Comparison of ENCODE assay signal across 25 cellular contexts in genomic region chr6:102832021-102832420, GRCh38.
DNase-seq lines count a peak whose midpoint lies in the region; ATAC-seq, FAIRE-seq and TF ChIP-seq lines count a peak whose summit lies in the region.
"Had no signal": no experiment of that assay in that cellular context is flagged by ENCODE, and none has a peak within 500 bp of the region (broad histone marks: within the 10 kb centered on the region; RNA-seq: fewer than 3 reads in every experiment).

No MANE protein-coding gene starts in this region.

- H2BK120ac ChIP-seq in IMR-90 (ENCODE audit: low read depth, low read length): no peak overlapping the region
- no peak overlapping the region for H2BK120ac ChIP-seq in H1 (replicated peaks; ENCODE audit: low read depth, low read length)

- no peak overlapping the region for H3K27ac Mint-ChIP-seq in neural progenitor cell
- H3K27ac Mint-ChIP-seq in activated CD4-positive, alpha-beta memory T cell treated with anti-CD3 and anti-CD28 coated beads for 36 hours: no peak overlapping the region
- H3K27ac Mint-ChIP-seq: B cell; CD14-positive monocyte; CD4-positive, alpha-beta memory T cell; CD4-positive, CD25-positive, alpha-beta regulatory T cell; CD8-positive, alpha-beta memory T cell had no signal

- FAIRE-seq in A549 (lab: Jason Lieb, UNC) (no peak), H1 (lab: Jason Lieb, UNC) (no peak)
- FAIRE-seq: GM12878, GM12892, GM18507 had no signal

- no TSS peak for BruUV-seq in IMR-90 (replicated peaks; lab: Mats Ljungman, UMichigan)

- H3K4me3 ChIP-seq in A549 (no peak overlapping the region), IMR-90 (ENCODE audit: insufficient read depth, low read depth, low read length) (no peak overlapping the region), H1 (ENCODE audit: extremely low read depth in 1 of 4, insufficient read depth in 2 of 4, low read depth in 3 of 4, low read length in 4 of 4) (no peak overlapping the region), neural progenitor cell (no peak overlapping the region)
- H3K4me3 ChIP-seq: BLaER1, GM12878 had no signal

- H2BK20ac ChIP-seq in IMR-90 (ENCODE audit: low read depth, low read length) (no peak overlapping the region), H1 (ENCODE audit: low read length) (no peak overlapping the region)

- H2BK5ac ChIP-seq in IMR-90 (ENCODE audit: low read depth, low read length, poor library complexity, severe bottlenecking) (no peak overlapping the region), H1 (ENCODE audit: low read depth, low read length) (no peak overlapping the region)

- H2AFZ ChIP-seq in IMR-90 (replicated peaks; ENCODE audit: low read length, poor library complexity): no peak overlapping the region
- no peak overlapping the region for H2AFZ ChIP-seq in H1 (ENCODE audit: low read length)
- no peak overlapping the region for H2AFZ ChIP-seq in neural progenitor cell (replicated peaks)

- H3K36me3 Mint-ChIP-seq in neural progenitor cell: no peaks in the 10 kb centered on the region
- H3K36me3 Mint-ChIP-seq in activated CD4-positive, alpha-beta memory T cell treated with anti-CD3 and anti-CD28 coated beads for 36 hours: no peaks in the 10 kb centered on the region
- H3K36me3 Mint-ChIP-seq: CD14-positive monocyte; CD4-positive, alpha-beta memory T cell; CD4-positive, CD25-positive, alpha-beta regulatory T cell; CD8-positive, alpha-beta memory T cell had no signal

- H3K9me3 ChIP-seq in A549 (no peaks in the 10 kb centered on the region), IMR-90 (ENCODE audit: control insufficient read depth, insufficient read depth, low read length) (no peaks in the 10 kb centered on the region), H1 (ENCODE audit: insufficient read depth in 2 of 2, low read depth in 1 of 2, low read length in 1 of 2) (no peaks in the 10 kb centered on the region), neural progenitor cell (ENCODE audit: low read depth) (no peaks in the 10 kb centered on the region)
- H3K9me3 ChIP-seq: BLaER1 had no signal

- no peak overlapping the region for H2BK12ac ChIP-seq in H1 (ENCODE audit: low read depth, low read length)

- no peak overlapping the region for H2AK9ac ChIP-seq in IMR-90 (replicated peaks; ENCODE audit: low read depth, low read length, poor library complexity)

- H2BK15ac ChIP-seq in IMR-90 (ENCODE audit: low read depth, low read length) (no peak overlapping the region), H1 (ENCODE audit: low read length) (no peak overlapping the region)

- H4K20me1 ChIP-seq in IMR-90 (ENCODE audit: insufficient read depth, low read length) (no peaks in the 10 kb centered on the region), H1 (replicated peaks in 1 of 2; ENCODE audit: control insufficient read depth in 1 of 2, insufficient read depth in 2 of 2, low read length in 2 of 2) (no peaks in the 10 kb centered on the region), neural progenitor cell (ENCODE audit: low read depth) (no peaks in the 10 kb centered on the region)
- H4K20me1 ChIP-seq: BLaER1 had no signal

- H3K23ac ChIP-seq in IMR-90 (ENCODE audit: low read depth, low read length) (no peak overlapping the region), H1 (ENCODE audit: insufficient read length) (no peak overlapping the region)

- dilution Hi-C loops in IMR-90 (cut with HindIII; ENCODE audit: low sequenced_read_pairs, unreplicated experiment): no loop called here

- TF ChIP-seq CTCF in A549 (IDR thresholded peaks at IDR 0.05): no peak
- no peak for TF ChIP-seq CTCF in IMR-90 (conservative IDR thresholded peaks at IDR 0.05; ENCODE audit: low read depth, low read length)
- TF ChIP-seq CTCF in H1 (IDR thresholded peaks at IDR 0.05; ENCODE audit: control extremely low read depth in 1 of 3, insufficient read depth in 1 of 3, low read depth in 1 of 3, low read length in 3 of 3): no peak
- TF ChIP-seq CTCF in neural progenitor cell (IDR thresholded peaks at IDR 0.05): no peak

- POLR2A ChIA-PET in A549 (lab: Yijun Ruan, JAX): no interaction called here
- POLR2A ChIA-PET in IMR-90 (lab: Charles Lee; ENCODE audit: unreplicated experiment): no interaction called here
- POLR2A ChIA-PET in H1 (lab: Charles Lee; ENCODE audit: partially characterized antibody): no interaction called here
- POLR2A ChIA-PET in activated CD4-positive, alpha-beta memory T cell treated with anti-CD3 and anti-CD28 coated beads for 36 hours (lab: Charles Lee): no interaction called here

- no peaks in the 10 kb centered on the region for H3K36me3 ChIP-seq in IMR-90 (ENCODE audit: control insufficient read depth, insufficient read depth, low read length)
- H3K36me3 ChIP-seq in H1 (ENCODE audit: control insufficient read depth in 2 of 4, insufficient read depth in 4 of 4, low read length in 3 of 4): no peaks in the 10 kb centered on the region
- H3K36me3 ChIP-seq in neural progenitor cell: no peaks in the 10 kb centered on the region
- H3K36me3 ChIP-seq: BLaER1 had no signal

- peaks cover 3% of the 10 kb centered on the region for H3K27me3 Mint-ChIP-seq in neural progenitor cell (ENCODE audit: insufficient read depth, low read depth)
- H3K27me3 Mint-ChIP-seq in activated CD4-positive, alpha-beta memory T cell treated with anti-CD3 and anti-CD28 coated beads for 36 hours: no peaks in the 10 kb centered on the region
- H3K27me3 Mint-ChIP-seq: B cell; CD4-positive, alpha-beta memory T cell; CD4-positive, CD25-positive, alpha-beta regulatory T cell; CD8-positive, alpha-beta memory T cell had no signal

- H3F3A ChIP-seq in neural progenitor cell (ENCODE audit: low read depth): no peaks in the 10 kb centered on the region

- H3K4me1 Mint-ChIP-seq in neural progenitor cell: no peaks in the 10 kb centered on the region
- H3K4me1 Mint-ChIP-seq in activated CD4-positive, alpha-beta memory T cell treated with anti-CD3 and anti-CD28 coated beads for 36 hours (ENCODE audit: low read depth): no peaks in the 10 kb centered on the region
- H3K4me1 Mint-ChIP-seq: B cell; CD14-positive monocyte; CD4-positive, alpha-beta memory T cell; CD4-positive, CD25-positive, alpha-beta regulatory T cell; CD8-positive, alpha-beta memory T cell had no signal

- DNase-seq in A549 (ENCODE audit: low read depth in 1 of 2, low spot score in 1 of 2): no peak
- DNase-seq in IMR-90: no peak
- DNase-seq in H1 (ENCODE audit: low read depth in 1 of 2, low spot score in 2 of 2): no peak
- no peak for DNase-seq in neural progenitor cell (ENCODE audit: low spot score)
- no peak for DNase-seq in activated CD4-positive, alpha-beta memory T cell treated with anti-CD3 and anti-CD28 coated beads for 36 hours
- DNase-seq: 8988T; AML-193; C1 segment of cervical spinal cord; CD4-positive, alpha-beta memory T cell; CD4-positive, CD25-positive, alpha-beta regulatory T cell; CD8-positive, alpha-beta memory T cell; COR-L47; DMS 273 treated with DMSO at 0.1 percent for 48 hours; DMS153; DMS53; DMS79; DND-41; EL; GDM1 had no signal

- no peak overlapping the region for H4K8ac ChIP-seq in IMR-90 (ENCODE audit: low read depth in 2 of 2, low read length in 2 of 2)
- no peak overlapping the region for H4K8ac ChIP-seq in H1 (ENCODE audit: extremely low read depth, insufficient read depth, low read length)

- CTCF ChIA-PET in A549 (lab: Yijun Ruan, JAX) (no interaction called here), IMR-90 (lab: Yijun Ruan, JAX) (no interaction called here), H1 (lab: Charles Lee; ENCODE audit: partially characterized antibody) (no interaction called here)
- CTCF ChIA-PET in activated CD4-positive, alpha-beta memory T cell treated with anti-CD3 and anti-CD28 coated beads for 36 hours (lab: Charles Lee): no interaction called here

- intact Hi-C loops in IMR-90 (cut with micrococcal nuclease): no loop called here
- intact Hi-C loops in activated CD4-positive, alpha-beta memory T cell treated with anti-CD3 and anti-CD28 coated beads for 36 hours (cut with micrococcal nuclease): no loop called here

- H3K27me3 ChIP-seq in IMR-90 (ENCODE audit: control insufficient read depth, insufficient read depth, low read length) (no peaks in the 10 kb centered on the region), H1 (replicated peaks in 1 of 4; ENCODE audit: control insufficient read depth in 3 of 4, extremely low read depth in 1 of 4, insufficient read depth in 3 of 4, low read length in 3 of 4) (no peaks in the 10 kb centered on the region), neural progenitor cell (no peaks in the 10 kb centered on the region)
- H3K27me3 ChIP-seq: BLaER1 had no signal

- H3K4me1 ChIP-seq in A549 (no peaks in the 10 kb centered on the region), IMR-90 (ENCODE audit: control insufficient read depth, insufficient read depth, low read length) (no peaks in the 10 kb centered on the region), H1 (replicated peaks in 1 of 4; ENCODE audit: control insufficient read depth in 3 of 4, insufficient read depth in 4 of 4, low read length in 3 of 4) (no peaks in the 10 kb centered on the region), neural progenitor cell (peaks cover 5% of the 10 kb centered on the region)
- H3K4me1 ChIP-seq: BLaER1 had no signal

- TF ChIP-seq RAD21 in A549 (conservative IDR thresholded peaks at IDR 0.05 in 1 of 2, IDR thresholded peaks at IDR 0.05 in 1 of 2) (no peak), IMR-90 (IDR thresholded peaks at IDR 0.05; ENCODE audit: low read length) (no peak), H1 (IDR thresholded peaks at IDR 0.05 in 1 of 2, conservative IDR thresholded peaks at IDR 0.05 in 1 of 2; ENCODE audit: low read depth in 2 of 2, low read length in 2 of 2) (no peak)

- H4K5ac ChIP-seq in IMR-90 (ENCODE audit: low read depth, low read length) (no peak overlapping the region), H1 (ENCODE audit: insufficient read length, low read depth, low read length) (no peak overlapping the region)

- in situ Hi-C loops in IMR-90 (cut with MboI; ENCODE audit: low sequenced_read_pairs): no loop called here

- H3K23me2 ChIP-seq in H1 (ENCODE audit: low read depth, low read length): no peaks in the 10 kb centered on the region

- no peaks in the 10 kb centered on the region for H3K9me3 Mint-ChIP-seq in neural progenitor cell
- peaks cover 12% of the 10 kb centered on the region for H3K9me3 Mint-ChIP-seq in activated CD4-positive, alpha-beta memory T cell treated with anti-CD3 and anti-CD28 coated beads for 36 hours

- H3K14ac ChIP-seq in IMR-90 (replicated peaks; ENCODE audit: low read depth, low read length): no peak overlapping the region
- no peak overlapping the region for H3K14ac ChIP-seq in H1 (ENCODE audit: insufficient read length)

- H2AK5ac ChIP-seq in IMR-90 (ENCODE audit: low read depth, low read length) (no peak overlapping the region), H1 (ENCODE audit: low read depth, low read length) (no peak overlapping the region)

- H4K91ac ChIP-seq in IMR-90 (ENCODE audit: insufficient read depth, low read depth, low read length) (no peak overlapping the region), H1 (replicated peaks; ENCODE audit: insufficient read length, low read length) (no peak overlapping the region)

- H3K18ac ChIP-seq in IMR-90 (ENCODE audit: low read depth, low read length): no peak overlapping the region
- H3K18ac ChIP-seq in H1 (ENCODE audit: extremely low read depth, low read length): no peak overlapping the region

- 63% methylated on average over 1 of the region's 1 CpG for WGBS in A549 (ENCODE audit: missing lambda C conversion rate)
- WGBS in IMR-90 (ENCODE audit: extremely low coverage in 2 of 2, insufficient read length in 1 of 2), 2 experiments: no CpG with 5 or more reads among the region's 1 CpG
- 95% methylated on average over 1 of the region's 1 CpG; no CpG with 5 or more reads in 1 of the 2 experiments for WGBS in H1 (ENCODE audit: extremely low coverage in 1 of 2, insufficient coverage in 1 of 2, insufficient read length in 1 of 2, insufficient replicate concordance in 2 of 2, low coverage in 1 of 2, low lambda C conversion rate in 2 of 2, missing lambda C conversion rate in 1 of 2), 2 experiments

- H3K79me1 ChIP-seq in IMR-90 (ENCODE audit: low read depth in 1 of 2, low read length in 2 of 2): no peaks in the 10 kb centered on the region
- H3K79me1 ChIP-seq in H1 (ENCODE audit: low read depth, low read length): no peaks in the 10 kb centered on the region

- no peak for TF ChIP-seq EP300 in A549 (IDR thresholded peaks at IDR 0.05)
- TF ChIP-seq EP300 in H1 (IDR thresholded peaks at IDR 0.05; ENCODE audit: borderline replicate concordance in 1 of 2, low read depth in 2 of 2, low read length in 2 of 2): no peak

- H3K56ac ChIP-seq in IMR-90 (ENCODE audit: extremely low read depth, insufficient read depth, low read length) (no peak overlapping the region), H1 (replicated peaks; ENCODE audit: insufficient read length, low read depth, low read length) (no peak overlapping the region)

- H3K79me2 ChIP-seq in H1 (ENCODE audit: control insufficient read depth in 1 of 2, insufficient read depth in 2 of 2, low read length in 2 of 2): no peaks in the 10 kb centered on the region
- H3K79me2 ChIP-seq in neural progenitor cell (ENCODE audit: low read depth): no peaks in the 10 kb centered on the region

- TF ChIP-seq POLR2A in A549 (IDR thresholded peaks at IDR 0.05; ENCODE audit: low read length): no peak
- TF ChIP-seq POLR2A in IMR-90 (IDR thresholded peaks at IDR 0.05; ENCODE audit: low read depth, low read length): no peak
- TF ChIP-seq POLR2A in H1 (IDR thresholded peaks at IDR 0.05; ENCODE audit: control extremely low read depth in 1 of 2, low read depth in 2 of 2, low read length in 2 of 2): no peak

- H3K9ac ChIP-seq in IMR-90 (ENCODE audit: low read depth, low read length) (no peak overlapping the region), H1 (replicated peaks in 1 of 4; ENCODE audit: extremely low read depth in 1 of 4, low read depth in 3 of 4, low read length in 3 of 4) (no peak overlapping the region), neural progenitor cell (no peak overlapping the region)
- H3K9ac ChIP-seq: BLaER1 had no signal

- no peaks in the 10 kb centered on the region for H3K9me1 ChIP-seq in IMR-90 (ENCODE audit: insufficient read depth, low read length)

- ATAC-seq in A549: no peak
- ATAC-seq in IMR-90 (ENCODE audit: low read depth): no peak
- ATAC-seq: GM12878 had no signal

- no peak overlapping the region for H3K4me3 Mint-ChIP-seq in neural progenitor cell
- H3K4me3 Mint-ChIP-seq in activated CD4-positive, alpha-beta memory T cell treated with anti-CD3 and anti-CD28 coated beads for 36 hours: no peak overlapping the region
- H3K4me3 Mint-ChIP-seq: B cell; CD14-positive monocyte; CD4-positive, alpha-beta memory T cell; CD4-positive, CD25-positive, alpha-beta regulatory T cell; CD8-positive, alpha-beta memory T cell had no signal

- H3K4me2 ChIP-seq in A549: no peak overlapping the region
- H3K4me2 ChIP-seq in IMR-90 (ENCODE audit: low read depth, low read length): no peak overlapping the region
- no peak overlapping the region for H3K4me2 ChIP-seq in H1 (ENCODE audit: insufficient read depth in 1 of 2, low read depth in 2 of 2, low read length in 2 of 2)
- no peak overlapping the region for H3K4me2 ChIP-seq in neural progenitor cell
- H3K4me2 ChIP-seq: BLaER1 had no signal

- H3K27ac ChIP-seq in A549: no peak overlapping the region
- no peak overlapping the region for H3K27ac ChIP-seq in IMR-90 (ENCODE audit: insufficient read depth, low read length)
- H3K27ac ChIP-seq in H1 (ENCODE audit: low read depth, low read length): no peak overlapping the region
- no peak overlapping the region for H3K27ac ChIP-seq in neural progenitor cell
- H3K27ac ChIP-seq: BLaER1 had no signal

- H3K4ac ChIP-seq in IMR-90 (ENCODE audit: low read depth, low read length) (no peak overlapping the region), H1 (replicated peaks; ENCODE audit: insufficient read length, low read depth, low read length) (no peak overlapping the region)

Comparison
In these comparisons a context has a peak if more than half of its experiments do, and no peak if none do; other contexts are left out.
1. Of the 18 proteins assayed by ChIP-seq in both H1 and A549: peak only in H1: none; only in A549: none; in both: MAFK; in neither: 17.